ENCODE assay signal across 8 cellular contexts in the genomic region with DNA sequence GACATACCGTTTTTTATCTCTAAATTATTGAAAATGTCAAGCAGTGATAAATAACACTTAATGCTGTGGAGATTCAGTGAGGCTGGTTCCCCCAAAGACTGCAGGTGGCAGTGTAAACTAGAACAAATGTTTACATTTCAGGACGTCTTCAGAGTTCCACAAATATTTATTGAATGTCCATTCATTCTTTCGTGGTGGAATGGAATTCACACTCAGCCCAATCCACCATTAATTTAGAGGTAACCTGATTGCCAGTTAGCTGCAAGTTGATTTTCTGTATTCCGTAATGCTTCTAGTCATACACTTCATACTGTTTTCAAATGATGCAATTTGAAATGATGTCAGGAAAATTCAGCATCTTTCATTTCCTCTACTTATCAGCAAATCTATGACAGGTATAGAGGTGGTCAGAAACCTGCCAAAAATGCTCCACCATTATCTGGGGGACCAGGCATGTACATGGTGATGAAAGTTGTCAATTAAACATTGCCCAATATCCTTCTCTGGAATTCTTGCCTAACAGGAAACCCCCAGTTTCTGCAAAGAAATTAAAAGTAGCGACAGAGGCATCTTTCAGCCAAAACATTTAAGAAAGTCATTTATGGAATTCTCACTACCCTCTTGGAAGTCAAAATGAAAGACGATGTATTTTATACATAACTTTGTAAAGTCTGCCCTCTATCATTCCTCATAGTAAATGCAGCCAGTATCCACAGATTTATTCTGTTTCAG.
DNase-seq lines count a peak whose midpoint lies in the region; ATAC-seq and TF ChIP-seq lines count a peak whose summit lies in the region.

No MANE protein-coding gene starts in this region.

- no peaks in the 10 kb centered on the region for H3K36me3 Mint-ChIP-seq in Caco-2 (ENCODE audit: insufficient read depth, unreplicated experiment)

- H3K27me3 Mint-ChIP-seq in Caco-2 (ENCODE audit: insufficient read depth, unreplicated experiment): peaks cover 2% of the 10 kb centered on the region

- ATAC-seq in GM18858 (IDR thresholded peaks at IDR 0.05; ENCODE audit: unreplicated experiment) (no peak), HG03442 (IDR thresholded peaks at IDR 0.05; ENCODE audit: unreplicated experiment) (no peak), HG03045 (IDR thresholded peaks at IDR 0.05; ENCODE audit: unreplicated experiment) (no peak)

- POLR2A ChIA-PET in Caco-2 (lab: Charles Lee): no interaction called here

- H3K27ac Mint-ChIP-seq in Caco-2 (ENCODE audit: unreplicated experiment): no peak overlapping the region

- H3K9me3 ChIP-seq in Caco-2 (peaks cover under 1% of the 10 kb centered on the region; the same call in 1 of the 2 replicates), colonic mucosa (no peaks in the 10 kb centered on the region), muscle layer of duodenum (ENCODE audit: control insufficient read depth in 1 of 2, low read length in 2 of 2) (peaks cover 0 to 2% of the 10 kb centered on the region in 2 donors)

- peak; percentile 41 to 53 for TF ChIP-seq CTCF in Caco-2 (IDR thresholded peaks at IDR 0.05; ENCODE audit: insufficient read depth in 1 of 2, low read depth in 1 of 2, low read length in 1 of 2, severe bottlenecking in 1 of 2, unreplicated experiment in 1 of 2)
- no peak for TF ChIP-seq CTCF in GM20000 (IDR thresholded peaks at IDR 0.05; ENCODE audit: extremely low read depth, missing control alignments)
- TF ChIP-seq CTCF in colonic mucosa (IDR thresholded peaks at IDR 0.05): peak; percentile 18

- H3K4me3 Mint-ChIP-seq in Caco-2 (ENCODE audit: unreplicated experiment): peak overlapping the region; percentile 10

- intact Hi-C loops in Caco-2 (cut with micrococcal nuclease; ENCODE audit: unreplicated experiment): loop anchor here (1.0 to 10.0 kb wide), 5 partner anchors 24 to 848 kb away; no protein-coding TSS in a partner anchor
- intact Hi-C loops in colonic mucosa (cut with DNase I): loop anchor here (10.0 kb wide), 1 partner anchor 218 kb away; no protein-coding TSS in a partner anchor

- H3K27ac ChIP-seq in colonic mucosa: no peak overlapping the region
- H3K27ac ChIP-seq in muscle layer of duodenum (ENCODE audit: low read length): no peak overlapping the region

- CTCF ChIA-PET in Caco-2 (lab: Charles Lee): interaction anchor here (1.8 kb wide), 1 partner anchor 219 kb away, joined by 15 read pairs; no protein-coding TSS in a partner anchor

- no TSS peak for BruUV-seq in Caco-2 (replicated peaks; lab: Mats Ljungman, UMichigan)

- no peaks in the 10 kb centered on the region for H3K27me3 ChIP-seq in Caco-2 (replicated peaks; ENCODE audit: control insufficient read depth, insufficient read depth, low read length)
- no peaks in the 10 kb centered on the region for H3K27me3 ChIP-seq in colonic mucosa
- no peaks in the 10 kb centered on the region for H3K27me3 ChIP-seq in muscle layer of duodenum (ENCODE audit: low read depth, low read length)

- H3K4me3 ChIP-seq in Caco-2 (ENCODE audit: low read depth, low read length): no peak overlapping the region
- H3K4me3 ChIP-seq in colonic mucosa: no peak overlapping the region
- peak overlapping the region; percentile 1 to 19 for H3K4me3 ChIP-seq in muscle layer of duodenum (ENCODE audit: low read depth in 1 of 2, low read length in 2 of 2)

- H3K4me1 Mint-ChIP-seq in Caco-2 (ENCODE audit: low read depth, unreplicated experiment): no peaks in the 10 kb centered on the region

- peaks cover 5% of the 10 kb centered on the region for H3K9me3 Mint-ChIP-seq in Caco-2 (ENCODE audit: unreplicated experiment)

- no peaks in the 10 kb centered on the region for H3K36me3 ChIP-seq in Caco-2 (ENCODE audit: control insufficient read depth, insufficient read depth, low read length)
- H3K36me3 ChIP-seq in colonic mucosa: no peaks in the 10 kb centered on the region
- H3K36me3 ChIP-seq in muscle layer of duodenum (ENCODE audit: control insufficient read depth in 1 of 2, insufficient read depth in 2 of 2, low read length in 2 of 2): no peaks in the 10 kb centered on the region

- peaks cover 6% of the 10 kb centered on the region for H3K4me1 ChIP-seq in Caco-2
- H3K4me1 ChIP-seq in colonic mucosa: no peaks in the 10 kb centered on the region
- peaks cover 5 to 6% of the 10 kb centered on the region in 2 donors for H3K4me1 ChIP-seq in muscle layer of duodenum (ENCODE audit: control insufficient read depth in 1 of 2, insufficient read depth in 2 of 2, low read length in 2 of 2)

- no peak overlapping the region for H3K9ac ChIP-seq in colonic mucosa (ENCODE audit: low read depth in 2 of 2, low read length in 2 of 2)

- DNase-seq in Caco-2 (peak in 1 of 2 experiments; percentile 22), GM20000 (ENCODE audit: low spot score) (peak; percentile 26), NCI-H69 (lab: John Stamatoyannopoulos, UW) (peak; percentile 81), colonic mucosa (no peak)

Comparison
In these comparisons a context has a peak if more than half of its experiments do, and no peak if none do; other contexts are left out.
1. H3K4me3 ChIP-seq: peak in muscle layer of duodenum (2 of 2); none in Caco-2 (single experiment) and colonic mucosa (single experiment).